Comparison of ENCODE assay signal across 8 cellular contexts in the genomic region with DNA sequence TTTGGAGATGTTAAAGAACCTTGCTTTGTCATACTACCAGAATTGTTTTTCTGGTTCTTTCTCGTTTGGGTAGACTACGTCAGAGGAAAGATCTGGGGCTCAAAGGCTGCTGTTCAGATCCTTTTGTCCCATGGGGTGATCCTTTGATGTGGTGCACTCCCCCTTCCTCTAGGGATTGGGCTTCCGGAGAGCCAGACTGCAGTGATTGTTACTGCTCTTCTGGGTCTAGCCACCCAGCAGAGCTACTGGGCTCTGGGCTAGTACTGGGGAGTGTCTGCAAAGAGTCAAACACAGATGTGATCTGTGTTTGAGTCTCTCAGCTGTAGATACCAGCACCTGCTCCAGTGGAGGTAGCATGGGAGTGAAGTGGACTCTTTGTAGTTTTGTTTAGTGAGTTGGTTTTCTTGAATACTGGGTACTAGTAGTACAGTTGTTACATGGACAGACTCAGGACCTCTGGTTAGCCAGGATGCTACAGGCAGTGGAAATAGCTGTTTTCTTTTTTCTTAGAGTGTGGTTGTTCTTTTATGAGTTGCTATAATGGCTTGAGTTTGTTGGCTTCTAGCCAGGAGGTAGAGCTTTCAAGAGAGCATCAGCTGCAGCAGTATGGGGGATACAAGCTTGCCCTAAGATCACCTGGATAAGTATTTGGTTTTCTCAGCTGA. TPM values are rescaled to one million over a fixed set of nuclear protein-coding genes. Genes with fewer than 3 reads are reported as not detected.
DNase-seq lines count a peak whose midpoint lies in the region; ATAC-seq, FAIRE-seq and TF ChIP-seq lines count a peak whose summit lies in the region.

No MANE protein-coding gene starts in this region.

- no peak overlapping the region for H3K27ac ChIP-seq in A673 (ENCODE audit: low read depth, low read length, poor library complexity, severe bottlenecking)
- peak overlapping the region; percentile 65 to 78 for H3K27ac ChIP-seq in esophagus (ENCODE audit: low read depth in 2 of 2, low read length in 1 of 2)

- H3K4me3 ChIP-seq in A673 (ENCODE audit: low read depth, low read length, poor library complexity, severe bottlenecking): no peak overlapping the region
- H3K4me3 ChIP-seq in H7 (ENCODE audit: insufficient read depth, low read depth, low read length): peak overlapping the region; percentile 6; the same call in 1 of the 2 replicates
- H3K4me3 ChIP-seq in esophagus (ENCODE audit: low read depth in 1 of 2, low read length in 2 of 2): no peak overlapping the region

- H3K4me1 Mint-ChIP-seq in T-cell: peaks cover 36 to 49% (median 45%) of the 10 kb centered on the region in 3 donors

- 52 to 56% methylated on average over 3 of the region's 3 CpGs for WGBS in esophagus, 2 donors

- peak; percentile 71 for DNase-seq in A673 (ENCODE audit: low spot score)
- no peak for DNase-seq in H7
- DNase-seq in T-cell: peak in 32 of 34 experiments; percentile 23 to 81 (median 62)
- peak; percentile 1 for DNase-seq in urothelium cell line (ENCODE audit: low spot score)
- no peak for DNase-seq in stimulated activated CD4-positive, alpha-beta T cell treated with anti-CD3 and anti-CD28 coated beads, Interleukin-2, amount 100 ng/mL, for 24 hours

- H3K9me3 ChIP-seq in A673 (ENCODE audit: low read depth, low read length, poor library complexity, severe bottlenecking): no peaks in the 10 kb centered on the region
- no peaks in the 10 kb centered on the region for H3K9me3 ChIP-seq in esophagus (ENCODE audit: control insufficient read depth in 2 of 2, insufficient read depth in 1 of 2, low read depth in 1 of 2, low read length in 1 of 2)

- POLR2A ChIA-PET in A673 (lab: Charles Lee; ENCODE audit: low non-redundant PET) (no interaction called here), T-cell (lab: Charles Lee) (interaction anchor here in 1 of 2 donors (0.5 kb wide), 1 partner anchor 19 kb away, joined by 11 read pairs; no protein-coding TSS in a partner anchor)

- intact Hi-C loops in A673 (cut with micrococcal nuclease; ENCODE audit: unreplicated experiment): no loop called here

- no peaks in the 10 kb centered on the region for H3K36me3 ChIP-seq in A673 (ENCODE audit: insufficient read depth, low read length, poor library complexity, severe bottlenecking)
- no peaks in the 10 kb centered on the region for H3K36me3 ChIP-seq in H7 (replicated peaks; ENCODE audit: control insufficient read depth, insufficient read depth, low read length)
- H3K36me3 ChIP-seq in esophagus (ENCODE audit: control insufficient read depth in 2 of 2, insufficient read depth in 2 of 2, low read length in 1 of 2): no peaks in the 10 kb centered on the region

- FAIRE-seq in urothelium cell line (lab: Jason Lieb, UNC): no peak

- H3K4me3 Mint-ChIP-seq in T-cell: peak overlapping the region in 2 of 3 donors; percentile 31 to 34

- peak overlapping the region; percentile 88 for H3K27ac Mint-ChIP-seq in T-cell

- CTCF ChIA-PET in A673 (lab: Charles Lee) (no interaction called here), T-cell (lab: Charles Lee) (interaction anchor here (0.6 to 1.1 kb wide), 4 partner anchors 26 to 60 kb away, joined by 3 to 4 read pairs (median 4); no protein-coding TSS in a partner anchor)

- no peak for TF ChIP-seq CTCF in A673 (conservative IDR thresholded peaks at IDR 0.05; ENCODE audit: low read depth, low read length)

- BruUV-seq in A673 (replicated peaks; lab: Mats Ljungman, UMichigan): no TSS peak

- peaks cover 9% of the 10 kb centered on the region for H3K36me3 Mint-ChIP-seq in T-cell

- ATAC-seq in T-cell (replicated peaks in 1 of 4) (peak; percentile 54 to 84 (median 61)), HG03159 (IDR thresholded peaks at IDR 0.05; ENCODE audit: unreplicated experiment) (no peak), HG03565 (IDR thresholded peaks at IDR 0.05; ENCODE audit: unreplicated experiment) (no peak)

- no peaks in the 10 kb centered on the region for H3K9me3 Mint-ChIP-seq in T-cell

- no peaks in the 10 kb centered on the region for H3K27me3 Mint-ChIP-seq in T-cell

- H3K4me1 ChIP-seq in A673 (ENCODE audit: insufficient read depth, low read length, poor library complexity, severe bottlenecking) (peaks cover 32% of the 10 kb centered on the region), esophagus (ENCODE audit: control insufficient read depth in 2 of 2, insufficient read depth in 2 of 2, low read length in 1 of 2) (peaks cover 6 to 14% of the 10 kb centered on the region in 2 donors)

- no peaks in the 10 kb centered on the region for H3K27me3 ChIP-seq in A673 (replicated peaks; ENCODE audit: insufficient read depth, low read depth, low read length, poor library complexity)
- peaks cover 2% of the 10 kb centered on the region for H3K27me3 ChIP-seq in H7 (ENCODE audit: control insufficient read depth, insufficient read depth, low read length)
- H3K27me3 ChIP-seq in esophagus (ENCODE audit: control insufficient read depth in 1 of 2, insufficient read depth in 2 of 2, low read length in 2 of 2): no peaks in the 10 kb centered on the region

RNA-seq across cellular contexts. Expression of a gene that starts 34.4 kb away (rescaled TPM):
- 2.4 and 2.6 TPM in 2 replicates for total RNA-seq in A673 (2021)
- 0.33 and 0.45 TPM in 2 replicates for total RNA-seq in H7 (2014; rRNA removed; shearing (Covaris generic))
- 10 to 100 TPM in 1 of 5 donors, 1 to 10 TPM in 4; 4.4 to 10.8 (median 8.5) TPM for total RNA-seq in T-cell
- polyA plus RNA-seq in esophagus: 10 to 100 TPM in 1 of 2 donors, 1 to 10 TPM in 1; 8.6 to 13.6 TPM

Comparison
In these comparisons a context has a peak if more than half of its experiments do, and no peak if none do; other contexts are left out.
1. DNase-seq: peak in A673 (single experiment), T-cell (32 of 34) and urothelium cell line (single experiment); none in H7 (single experiment) and stimulated activated CD4-positive, alpha-beta T cell treated with anti-CD3 and anti-CD28 coated beads, Interleukin-2, amount 100 ng/mL, for 24 hours (0 of 2).
2. ATAC-seq: peak in T-cell (4 of 4); none in HG03159 (single experiment) and HG03565 (single experiment).